ENCODE assay signal across 10 cellular contexts in the genomic region with DNA sequence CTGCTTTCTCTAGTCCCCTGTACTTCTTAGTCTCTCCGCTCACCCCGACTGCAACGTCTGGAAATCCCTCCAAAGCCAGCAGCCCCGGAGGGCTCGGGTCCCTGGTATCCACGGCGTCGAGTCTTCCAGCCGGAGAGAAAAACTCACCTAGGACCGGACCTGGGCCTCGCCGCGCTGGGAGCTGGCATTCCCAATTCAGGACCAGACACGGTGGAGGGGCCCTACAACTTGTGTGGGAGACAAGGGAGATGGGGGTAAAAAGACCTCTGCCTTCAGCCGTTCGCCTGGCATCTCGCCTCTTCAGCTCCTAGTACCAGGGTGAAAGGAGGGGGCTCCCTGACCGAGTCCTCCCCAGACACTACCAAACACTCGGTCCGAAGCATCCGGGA.
A peak's percentile ranks its signal among the peaks of the same experiment; 100 is the strongest.
DNase-seq lines count a peak whose midpoint lies in the region; ATAC-seq and TF ChIP-seq lines count a peak whose summit lies in the region.
"Had no signal": no experiment of that assay in that cellular context is flagged by ENCODE, and none has a peak within 500 bp of the region (broad histone marks: within the 10 kb centered on the region; RNA-seq: fewer than 3 reads in every experiment).

No MANE protein-coding gene starts in this region.

- CTCF ChIA-PET in activated naive CD4-positive, alpha-beta T cell treated with anti-CD3 and anti-CD28 coated beads, Interleukin-2, amount 10 ng/mL, durations not matched to agents 7 days and 5 days (lab: Charles Lee): interaction anchor here (0.6 kb wide), 1 partner anchor 48 kb away, joined by 4 read pairs; no protein-coding TSS in a partner anchor
- CTCF ChIA-PET in activated CD8-positive, alpha-beta T cell treated with anti-CD3 and anti-CD28 coated beads for 36 hours (lab: Charles Lee): interaction anchor here (0.9 kb wide), 1 partner anchor 47 kb away, joined by 3 read pairs; no protein-coding TSS in a partner anchor

- H3K9me3 Mint-ChIP-seq in activated naive CD4-positive, alpha-beta T cell treated with anti-CD3 and anti-CD28 coated beads, Interleukin-2, amount 10 ng/mL, durations not matched to agents 7 days and 5 days: peaks cover 2% of the 10 kb centered on the region
- H3K9me3 Mint-ChIP-seq in activated naive CD4-positive, alpha-beta T cell treated with anti-CD3 and anti-CD28 coated beads, Interleukin-2, amount 50 U/mL, for 72 hours: no peaks in the 10 kb centered on the region
- peaks cover 6% of the 10 kb centered on the region for H3K9me3 Mint-ChIP-seq in activated CD8-positive, alpha-beta T cell treated with anti-CD3 and anti-CD28 coated beads for 36 hours
- peaks cover 20% of the 10 kb centered on the region for H3K9me3 Mint-ChIP-seq in glutamatergic neuron (ENCODE audit: unreplicated experiment)
- no peaks in the 10 kb centered on the region for H3K9me3 Mint-ChIP-seq in stimulated activated naive CD8-positive, alpha-beta T cell treated with anti-CD3 and anti-CD28 coated beads, Interleukin-15, amount 100 ng/mL, for 72 hours

- POLR2A ChIA-PET in activated CD8-positive, alpha-beta T cell treated with anti-CD3 and anti-CD28 coated beads for 36 hours (lab: Charles Lee): interaction anchor here (0.9 kb wide), 1 partner anchor 191 kb away, joined by 3 read pairs; the partner anchor contains the start of gene ZSCAN12

- no peak for TF ChIP-seq CTCF in activated CD8-positive, alpha-beta T cell treated with anti-CD3 and anti-CD28 coated beads for 36 hours (IDR thresholded peaks at IDR 0.05)
- TF ChIP-seq CTCF in glutamatergic neuron (IDR thresholded peaks at IDR 0.05; ENCODE audit: partially characterized antibody, unreplicated experiment) (no peak), GM13976 (IDR thresholded peaks at IDR 0.05; ENCODE audit: borderline replicate concordance, control extremely low read depth, extremely low read depth, insufficient read depth, missing control alignments) (no peak)

- peaks cover 13% of the 10 kb centered on the region for H3K36me3 Mint-ChIP-seq in activated naive CD4-positive, alpha-beta T cell treated with anti-CD3 and anti-CD28 coated beads, Interleukin-2, amount 10 ng/mL, durations not matched to agents 7 days and 5 days
- peaks cover 6 to 35% of the 10 kb centered on the region in 2 donors for H3K36me3 Mint-ChIP-seq in activated naive CD4-positive, alpha-beta T cell treated with anti-CD3 and anti-CD28 coated beads, Interleukin-2, amount 50 U/mL, for 72 hours
- no peaks in the 10 kb centered on the region for H3K36me3 Mint-ChIP-seq in activated CD8-positive, alpha-beta T cell treated with anti-CD3 and anti-CD28 coated beads for 36 hours (ENCODE audit: low read depth)
- H3K36me3 Mint-ChIP-seq in glutamatergic neuron (ENCODE audit: unreplicated experiment): no peaks in the 10 kb centered on the region
- H3K36me3 Mint-ChIP-seq: CD4-positive, CD25-positive, alpha-beta regulatory T cell had no signal

- peaks cover 76% of the 10 kb centered on the region for H3K27me3 Mint-ChIP-seq in activated naive CD4-positive, alpha-beta T cell treated with anti-CD3 and anti-CD28 coated beads, Interleukin-2, amount 10 ng/mL, durations not matched to agents 7 days and 5 days
- peaks cover 67% of the 10 kb centered on the region for H3K27me3 Mint-ChIP-seq in activated CD8-positive, alpha-beta T cell treated with anti-CD3 and anti-CD28 coated beads for 36 hours
- H3K27me3 Mint-ChIP-seq in glutamatergic neuron (ENCODE audit: unreplicated experiment): peaks cover 6% of the 10 kb centered on the region
- H3K27me3 Mint-ChIP-seq in stimulated activated naive CD8-positive, alpha-beta T cell treated with anti-CD3 and anti-CD28 coated beads, Interleukin-15, amount 100 ng/mL, for 72 hours: peaks cover 89% of the 10 kb centered on the region

- intact Hi-C loops in activated CD8-positive, alpha-beta T cell treated with anti-CD3 and anti-CD28 coated beads for 36 hours (cut with micrococcal nuclease): no loop called here

- H3K4me1 Mint-ChIP-seq in activated naive CD4-positive, alpha-beta T cell treated with anti-CD3 and anti-CD28 coated beads, Interleukin-2, amount 10 ng/mL, durations not matched to agents 7 days and 5 days: peaks cover 35% of the 10 kb centered on the region
- H3K4me1 Mint-ChIP-seq in activated CD8-positive, alpha-beta T cell treated with anti-CD3 and anti-CD28 coated beads for 36 hours (ENCODE audit: low read depth): peaks cover 34% of the 10 kb centered on the region
- peaks cover 50% of the 10 kb centered on the region for H3K4me1 Mint-ChIP-seq in glutamatergic neuron (ENCODE audit: low read depth, unreplicated experiment)
- peaks cover 38% of the 10 kb centered on the region for H3K4me1 Mint-ChIP-seq in stimulated activated naive CD8-positive, alpha-beta T cell treated with anti-CD3 and anti-CD28 coated beads, Interleukin-15, amount 100 ng/mL, for 72 hours

- H3K4me3 Mint-ChIP-seq in activated naive CD4-positive, alpha-beta T cell treated with anti-CD3 and anti-CD28 coated beads, Interleukin-2, amount 10 ng/mL, durations not matched to agents 7 days and 5 days: peak overlapping the region; percentile 29
- H3K4me3 Mint-ChIP-seq in activated CD8-positive, alpha-beta T cell treated with anti-CD3 and anti-CD28 coated beads for 36 hours: peak overlapping the region; percentile 26
- peak overlapping the region; percentile 94 for H3K4me3 Mint-ChIP-seq in glutamatergic neuron (ENCODE audit: unreplicated experiment)
- peak overlapping the region; percentile 59 to 75 for H3K4me3 Mint-ChIP-seq in stimulated activated naive CD8-positive, alpha-beta T cell treated with anti-CD3 and anti-CD28 coated beads, Interleukin-15, amount 100 ng/mL, for 72 hours

- no peak for ATAC-seq in activated naive CD4-positive, alpha-beta T cell treated with anti-CD3 and anti-CD28 coated beads, Interleukin-2, amount 50 U/mL, for 72 hours
- no peak for ATAC-seq in activated CD8-positive, alpha-beta T cell treated with anti-CD3 and anti-CD28 coated beads for 36 hours
- no peak for ATAC-seq in stimulated activated naive CD8-positive, alpha-beta T cell treated with anti-CD3 and anti-CD28 coated beads, Interleukin-15, amount 100 ng/mL, for 72 hours
- no peak for ATAC-seq in GM18519 (IDR thresholded peaks at IDR 0.05; ENCODE audit: low FRiP score, unreplicated experiment)
- no peak for ATAC-seq in GM21529 (IDR thresholded peaks at IDR 0.05; ENCODE audit: unreplicated experiment)

- in situ Hi-C loops in GM13976 (cut with MboI; ENCODE audit: low sequenced_read_pairs, unreplicated experiment): no loop called here

- no peak for DNase-seq in activated naive CD4-positive, alpha-beta T cell treated with anti-CD3 and anti-CD28 coated beads, Interleukin-2, amount 10 ng/mL, durations not matched to agents 7 days and 5 days
- DNase-seq in activated naive CD4-positive, alpha-beta T cell treated with anti-CD3 and anti-CD28 coated beads, Interleukin-2, amount 50 U/mL, for 72 hours (ENCODE audit: low spot score in 2 of 2): no peak
- no peak for DNase-seq in activated CD8-positive, alpha-beta T cell treated with anti-CD3 and anti-CD28 coated beads for 36 hours
- DNase-seq in glutamatergic neuron: peak; percentile 19
- no peak for DNase-seq in stimulated activated naive CD8-positive, alpha-beta T cell treated with anti-CD3 and anti-CD28 coated beads, Interleukin-15, amount 100 ng/mL, for 72 hours
- DNase-seq in GM13976 (ENCODE audit: low spot score): no peak
- DNase-seq: NCI-H345 had no signal

- H3K27ac Mint-ChIP-seq in activated naive CD4-positive, alpha-beta T cell treated with anti-CD3 and anti-CD28 coated beads, Interleukin-2, amount 10 ng/mL, durations not matched to agents 7 days and 5 days: peak overlapping the region; percentile 79
- no peak overlapping the region for H3K27ac Mint-ChIP-seq in activated naive CD4-positive, alpha-beta T cell treated with anti-CD3 and anti-CD28 coated beads, Interleukin-2, amount 50 U/mL, for 72 hours
- no peak overlapping the region for H3K27ac Mint-ChIP-seq in activated CD8-positive, alpha-beta T cell treated with anti-CD3 and anti-CD28 coated beads for 36 hours
- peak overlapping the region; percentile 97 for H3K27ac Mint-ChIP-seq in glutamatergic neuron (ENCODE audit: unreplicated experiment)
- no peak overlapping the region for H3K27ac Mint-ChIP-seq in stimulated activated naive CD8-positive, alpha-beta T cell treated with anti-CD3 and anti-CD28 coated beads, Interleukin-15, amount 100 ng/mL, for 72 hours

Comparison
In these comparisons a context has a peak if more than half of its experiments do, and no peak if none do; other contexts are left out.
1. H3K27ac Mint-ChIP-seq: peak in activated naive CD4-positive, alpha-beta T cell treated with anti-CD3 and anti-CD28 coated beads, Interleukin-2, amount 10 ng/mL, durations not matched to agents 7 days and 5 days (single experiment) and glutamatergic neuron (single experiment); none in activated naive CD4-positive, alpha-beta T cell treated with anti-CD3 and anti-CD28 coated beads, Interleukin-2, amount 50 U/mL, for 72 hours (0 of 2), activated CD8-positive, alpha-beta T cell treated with anti-CD3 and anti-CD28 coated beads for 36 hours (single experiment) and stimulated activated naive CD8-positive, alpha-beta T cell treated with anti-CD3 and anti-CD28 coated beads, Interleukin-15, amount 100 ng/mL, for 72 hours (0 of 2).
2. H3K4me3 Mint-ChIP-seq: peak in every context shown above with its lines; median percentile 94 in glutamatergic neuron; 67 in stimulated activated naive CD8-positive, alpha-beta T cell treated with anti-CD3 and anti-CD28 coated beads, Interleukin-15, amount 100 ng/mL, for 72 hours; 29 in activated naive CD4-positive, alpha-beta T cell treated with anti-CD3 and anti-CD28 coated beads, Interleukin-2, amount 10 ng/mL, durations not matched to agents 7 days and 5 days; 26 in activated CD8-positive, alpha-beta T cell treated with anti-CD3 and anti-CD28 coated beads for 36 hours.